Comparison of ENCODE assay signal across 8 cellular contexts in the genomic region with DNA sequence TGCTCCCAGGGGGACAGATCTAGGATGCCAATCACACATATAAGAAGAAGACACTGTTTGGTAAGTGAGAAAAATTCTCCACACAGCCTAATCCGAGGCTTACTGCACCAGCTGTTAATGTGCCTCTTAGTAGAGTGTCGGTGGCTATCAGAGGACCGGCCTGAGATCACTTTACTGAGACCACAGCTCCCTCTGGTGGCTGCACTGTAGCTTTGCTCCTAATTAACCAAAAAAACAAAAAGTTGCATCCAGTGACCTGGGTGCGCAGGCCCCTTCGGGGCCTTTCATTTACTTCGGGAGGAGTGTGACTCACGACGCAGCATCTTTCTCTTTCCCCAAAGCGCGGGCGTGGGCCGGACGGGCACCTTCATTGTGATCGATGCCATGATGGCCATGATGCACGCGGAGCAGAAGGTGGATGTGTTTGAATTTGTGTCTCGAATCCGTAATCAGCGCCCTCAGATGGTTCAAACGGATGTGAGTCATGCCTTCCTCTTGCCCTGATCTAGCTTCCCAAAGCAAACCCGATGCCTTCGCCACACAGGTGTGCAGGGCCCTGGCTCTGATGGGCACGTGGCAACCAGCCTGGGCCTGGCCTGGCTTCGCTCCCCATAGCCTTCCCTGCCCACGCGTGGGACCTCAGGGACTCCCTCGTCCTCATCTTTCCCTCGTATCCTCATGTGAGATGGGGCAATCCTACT. TPM values are rescaled to one million over a fixed set of nuclear protein-coding genes. Genes with fewer than 3 reads are reported as not detected.
A peak's percentile ranks its signal among the peaks of the same experiment; 100 is the strongest.
DNase-seq lines count a peak whose midpoint lies in the region; ATAC-seq and TF ChIP-seq lines count a peak whose summit lies in the region.

No MANE protein-coding gene starts in this region.

- H3K4me2 ChIP-seq in PC-9 (no peak overlapping the region), fibroblast of lung (ENCODE audit: extremely low read depth, insufficient read depth, low read length) (peak overlapping the region; percentile 8), neuronal stem cell (ENCODE audit: insufficient read depth, low read length, poor library complexity, severe bottlenecking) (no peak overlapping the region)

- CTCF ChIA-PET in CD4-positive, alpha-beta memory T cell (lab: Charles Lee; ENCODE audit: partially characterized antibody), result interaction anchor here (0.8 to 19.7 kb wide), 31 partner anchors 11 to 354 kb away, joined by 3 to 509 read pairs (median 6); a partner anchor contains a TSS
- CTCF ChIA-PET in PC-9 (lab: Charles Lee), result interaction anchor here (0.7 kb wide), 1 partner anchor 58 kb away, joined by 4 read pairs; no protein-coding TSS in a partner anchor

- H3K27me3 ChIP-seq in CD4-positive, alpha-beta memory T cell (ENCODE audit: insufficient read depth, low read length), result no peaks in the 10 kb centered on the region
- H3K27me3 ChIP-seq in PC-9 (ENCODE audit: insufficient read depth, low read depth) (no peaks in the 10 kb centered on the region), fibroblast of lung (ENCODE audit: control insufficient read depth, insufficient read depth, low read length) (no peaks in the 10 kb centered on the region), neuronal stem cell (ENCODE audit: control insufficient read depth in 3 of 3, insufficient read depth in 3 of 3, low read depth in 1 of 3, low read length in 3 of 3) (peaks cover 0 to 6% (median 3%) of the 10 kb centered on the region in 3 experiments), testis (no peaks in the 10 kb centered on the region)

- peaks cover 73% of the 10 kb centered on the region for H3K36me3 ChIP-seq in CD4-positive, alpha-beta memory T cell (ENCODE audit: insufficient read depth, low read length)
- no peaks in the 10 kb centered on the region for H3K36me3 ChIP-seq in PC-9 (ENCODE audit: low read depth)
- no peaks in the 10 kb centered on the region for H3K36me3 ChIP-seq in fibroblast of lung (ENCODE audit: control insufficient read depth, insufficient read depth, low read length)
- H3K36me3 ChIP-seq in neuronal stem cell (replicated peaks in 1 of 2; ENCODE audit: control insufficient read depth in 2 of 2, insufficient read depth in 2 of 2, low read length in 2 of 2), result peaks cover 0 to 6% of the 10 kb centered on the region in 2 donors
- no peaks in the 10 kb centered on the region for H3K36me3 ChIP-seq in testis (ENCODE audit: low read depth, missing control alignments)

- peak overlapping the region; percentile 26 for H3K23ac ChIP-seq in neuronal stem cell (ENCODE audit: low read depth, low read length, poor library complexity)

- H3K27ac Mint-ChIP-seq in CD4-positive, alpha-beta memory T cell, result peak overlapping the region in 5 of 7 donors; percentile 55 to 82 (median 74)

- H2BK15ac ChIP-seq in neuronal stem cell (ENCODE audit: low read length), result no peak overlapping the region

- no peak overlapping the region for H2AFZ ChIP-seq in PC-9
- H2AFZ ChIP-seq in fibroblast of lung (ENCODE audit: low read length), result no peak overlapping the region
- peak overlapping the region; percentile 7 for H2AFZ ChIP-seq in neuronal stem cell (ENCODE audit: low read length)

- H3K27me3 Mint-ChIP-seq in CD4-positive, alpha-beta memory T cell, result no peaks in the 10 kb centered on the region
- no peaks in the 10 kb centered on the region for H3K27me3 Mint-ChIP-seq in activated T-cell treated with anti-CD3 and anti-CD28 coated beads, Interleukin-2, amount 50 U/mL, for 4 hours (ENCODE audit: low read depth)

- ATAC-seq in GM19452 (IDR thresholded peaks at IDR 0.05; ENCODE audit: unreplicated experiment), result peak; percentile 32
- no peak for ATAC-seq in activated T-cell treated with anti-CD3 and anti-CD28 coated beads, Interleukin-2, amount 50 U/mL, for 4 hours

- no TSS peak for BruUV-seq in PC-9 (replicated peaks; lab: Mats Ljungman, UMichigan)

- H3F3A ChIP-seq in PC-9 (ENCODE audit: insufficient read depth, low read depth), result peaks cover 14% of the 10 kb centered on the region; the same call in 1 of the 2 replicates

- H3K14ac ChIP-seq in neuronal stem cell (ENCODE audit: low read length), result peak overlapping the region; percentile 12

- no peak overlapping the region for H3K18ac ChIP-seq in neuronal stem cell (ENCODE audit: low read length)

- H2BK5ac ChIP-seq in neuronal stem cell (ENCODE audit: low read length), result no peak overlapping the region

- H3K4me1 ChIP-seq in CD4-positive, alpha-beta memory T cell (ENCODE audit: insufficient read depth, low read length), result peaks cover 29% of the 10 kb centered on the region
- H3K4me1 ChIP-seq in PC-9 (replicated peaks; ENCODE audit: insufficient read depth), result peaks cover 12% of the 10 kb centered on the region
- H3K4me1 ChIP-seq in fibroblast of lung (ENCODE audit: control insufficient read depth, extremely low read depth, insufficient read depth, low read length), result peaks cover 3% of the 10 kb centered on the region
- peaks cover 0 to 4% of the 10 kb centered on the region in 2 donors for H3K4me1 ChIP-seq in neuronal stem cell (ENCODE audit: control insufficient read depth in 2 of 2, insufficient read depth in 1 of 2, low read depth in 1 of 2, low read length in 2 of 2)
- H3K4me1 ChIP-seq in testis, result no peaks in the 10 kb centered on the region

- no CpG with 5 or more reads among the region's 28 CpGs for WGBS in neuronal stem cell (ENCODE audit: extremely low coverage in 2 of 2, insufficient read length in 2 of 2, insufficient replicate concordance in 1 of 2), 2 donors
- WGBS in testis, 2 donors, result 53 to 60% methylated on average over 16 to 28 of the region's 28 CpGs

- no peaks in the 10 kb centered on the region for H3K9me3 Mint-ChIP-seq in CD4-positive, alpha-beta memory T cell
- no peaks in the 10 kb centered on the region for H3K9me3 Mint-ChIP-seq in activated T-cell treated with anti-CD3 and anti-CD28 coated beads, Interleukin-2, amount 50 U/mL, for 4 hours

- POLR2A ChIA-PET in CD4-positive, alpha-beta memory T cell (lab: Charles Lee; ENCODE audit: partially characterized antibody), result interaction anchor here (0.6 to 3.8 kb wide), 5 partner anchors 22 to 162 kb away, joined by 3 to 34 read pairs (median 4); a partner anchor contains a TSS
- POLR2A ChIA-PET in PC-9 (lab: Charles Lee; ENCODE audit: unreplicated experiment), result interaction anchor here (0.5 kb wide), 1 partner anchor 739 kb away, joined by 5 read pairs; no protein-coding TSS in a partner anchor

- peak; percentile 74 to 80 (median 78) for DNase-seq in CD4-positive, alpha-beta memory T cell
- DNase-seq in HuH-7 (ENCODE audit: low spot score) (peak; percentile 63), PC-9 (peak; percentile 42 to 48), fibroblast of lung (ENCODE audit: low read depth in 2 of 2) (peak; percentile 66 to 80), neuronal stem cell (ENCODE audit: low spot score) (peak; percentile 74), testis (peak; percentile 74)
- peak; percentile 79 for DNase-seq in activated T-cell treated with anti-CD3 and anti-CD28 coated beads, Interleukin-2, amount 50 U/mL, for 4 hours

- no peak for TF ChIP-seq POLR2A in testis (IDR thresholded peaks at IDR 0.05)

- no peak overlapping the region for H2AK5ac ChIP-seq in neuronal stem cell (ENCODE audit: low read depth, low read length)

- H2BK12ac ChIP-seq in neuronal stem cell (ENCODE audit: low read length), result peak overlapping the region; percentile 5

- peak overlapping the region in 2 of 8 donors; percentile 13 to 61 for H3K4me3 Mint-ChIP-seq in CD4-positive, alpha-beta memory T cell
- no peak overlapping the region for H3K4me3 Mint-ChIP-seq in activated T-cell treated with anti-CD3 and anti-CD28 coated beads, Interleukin-2, amount 50 U/mL, for 4 hours

- H3K9me3 ChIP-seq in CD4-positive, alpha-beta memory T cell (ENCODE audit: control insufficient read depth in 1 of 2, low read length in 2 of 2), result no peaks in the 10 kb centered on the region
- no peaks in the 10 kb centered on the region for H3K9me3 ChIP-seq in PC-9 (ENCODE audit: insufficient read depth, low read depth)
- H3K9me3 ChIP-seq in fibroblast of lung (ENCODE audit: control insufficient read depth, insufficient read depth, low read depth, low read length), result no peaks in the 10 kb centered on the region
- peaks cover 0 to 7% of the 10 kb centered on the region in 2 donors for H3K9me3 ChIP-seq in neuronal stem cell (replicated peaks in 1 of 2; ENCODE audit: control insufficient read depth in 2 of 2, insufficient read depth in 1 of 2, low read depth in 1 of 2, low read length in 2 of 2)
- H3K9me3 ChIP-seq in testis, result no peaks in the 10 kb centered on the region

- no peaks in the 10 kb centered on the region for H3K9me2 ChIP-seq in PC-9 (ENCODE audit: insufficient read depth)

- H4K20me1 ChIP-seq in PC-9 (ENCODE audit: insufficient read depth) (no peaks in the 10 kb centered on the region), fibroblast of lung (ENCODE audit: control insufficient read depth, extremely low read depth, insufficient read depth, low read length) (no peaks in the 10 kb centered on the region)

- H3K79me1 ChIP-seq in neuronal stem cell (ENCODE audit: low read depth, low read length), result peaks cover 5% of the 10 kb centered on the region

- intact Hi-C loops in CD4-positive, alpha-beta memory T cell (cut with micrococcal nuclease), result loop anchor here (1.0 to 10.0 kb wide), 5 partner anchors 22 to 162 kb away; a partner anchor contains a TSS
- intact Hi-C loops in PC-9 (cut with micrococcal nuclease; ENCODE audit: unreplicated experiment) (loop anchor here (1.0 to 2.0 kb wide), 4 partner anchors 58 to 353 kb away; no protein-coding TSS in a partner anchor), testis (cut with DNase I; ENCODE audit: low total_unique reads) (loop anchor here (10.0 kb wide), 1 partner anchor 165 kb away; a partner anchor contains a TSS)

- H3K79me2 ChIP-seq in PC-9 (ENCODE audit: low read depth) (no peaks in the 10 kb centered on the region), fibroblast of lung (ENCODE audit: control insufficient read depth, insufficient read depth, low read length) (no peaks in the 10 kb centered on the region)

- H3K36me3 Mint-ChIP-seq in CD4-positive, alpha-beta memory T cell, result peaks cover 61 to 80% of the 10 kb centered on the region in 2 donors
- peaks cover 61% of the 10 kb centered on the region for H3K36me3 Mint-ChIP-seq in activated T-cell treated with anti-CD3 and anti-CD28 coated beads, Interleukin-2, amount 50 U/mL, for 4 hours (ENCODE audit: insufficient read depth)

- no peak overlapping the region for H3K4ac ChIP-seq in neuronal stem cell (ENCODE audit: low read length)

- no peak overlapping the region for H2BK120ac ChIP-seq in neuronal stem cell (ENCODE audit: low read depth, low read length)

- H3K4me3 ChIP-seq in CD4-positive, alpha-beta memory T cell (ENCODE audit: low read length in 2 of 2), result no peak overlapping the region
- H3K4me3 ChIP-seq in PC-9 (no peak overlapping the region), fibroblast of lung (replicated peaks in 1 of 4; ENCODE audit: control extremely low read depth in 1 of 4, insufficient read depth in 1 of 4, low read depth in 3 of 4, low read length in 4 of 4) (no peak overlapping the region), neuronal stem cell (ENCODE audit: low read length in 2 of 2) (peak overlapping the region in 1 of 2 donors; percentile 9), testis (no peak overlapping the region)

- H3K4me1 Mint-ChIP-seq in CD4-positive, alpha-beta memory T cell, result peaks cover 39 to 54% (median 47%) of the 10 kb centered on the region in 4 donors
- peaks cover 37% of the 10 kb centered on the region for H3K4me1 Mint-ChIP-seq in activated T-cell treated with anti-CD3 and anti-CD28 coated beads, Interleukin-2, amount 50 U/mL, for 4 hours (ENCODE audit: low read depth)

- TF ChIP-seq CTCF in PC-9 (conservative IDR thresholded peaks at IDR 0.05) (peak; percentile 80), fibroblast of lung (conservative IDR thresholded peaks at IDR 0.05 in 1 of 2, IDR thresholded peaks at IDR 0.05 in 1 of 2; ENCODE audit: low read depth in 1 of 2, low read length in 2 of 2) (peak; percentile 76 to 77), testis (IDR thresholded peaks at IDR 0.05) (peak; percentile 81 to 83 (median 82))

- no peak overlapping the region for H4K8ac ChIP-seq in neuronal stem cell (ENCODE audit: low read depth, low read length)

- H3K9ac ChIP-seq in fibroblast of lung (ENCODE audit: insufficient read depth, low read length) (no peak overlapping the region), neuronal stem cell (ENCODE audit: low read depth, low read length, poor library complexity) (no peak overlapping the region)

- no peak overlapping the region for H4K91ac ChIP-seq in neuronal stem cell (ENCODE audit: low read depth, low read length, poor library complexity)

- no peak overlapping the region for H3K27ac ChIP-seq in CD4-positive, alpha-beta memory T cell (ENCODE audit: low read depth, low read length)
- H3K27ac ChIP-seq in PC-9 (no peak overlapping the region), fibroblast of lung (ENCODE audit: insufficient read depth, low read length) (no peak overlapping the region), neuronal stem cell (replicated peaks; ENCODE audit: low read length) (no peak overlapping the region), testis (no peak overlapping the region)

RNA-seq across cellular contexts. Expression of a gene that starts 56.7 kb away (rescaled TPM):
- under 1 TPM; 0.17 to 0.93 TPM for total RNA-seq in CD4-positive, alpha-beta memory T cell
- under 1 TPM in 1 of 2 donors, not detected in 1; 0.11 TPM for polyA plus RNA-seq in CD4-positive, alpha-beta memory T cell
- total RNA-seq in PC-9 (2021) (75.2 and 114 TPM in 2 replicates), fibroblast of lung (0.26 and 4.3 TPM in 2 replicates), testis (1 to 10 TPM; 4.5 to 7.2 TPM)
- 1 to 10 TPM; 5.4 to 5.7 (median 5.4) TPM for total RNA-seq in activated T-cell treated with anti-CD3 and anti-CD28 coated beads, Interleukin-2, amount 50 U/mL, for 4 hours
- polyA plus RNA-seq in fibroblast of lung (6.4 and 24.8 TPM in 2 replicates), testis (ENCODE audit: insufficient read depth, low read depth, low replicate concordance) (4.0 TPM)
- 8.1 and 24.3 TPM in 2 replicates for polyA plus RNA-seq in fibroblast of lung (2012)
- polyA minus RNA-seq in fibroblast of lung (ENCODE audit: low replicate concordance), result 5.0 and 18.7 TPM in 2 replicates
- polyA plus RNA-seq in neuronal stem cell (2013, experiment 1 of 2), result 42.4 TPM
- 41.6 TPM for polyA plus RNA-seq in neuronal stem cell (2013, experiment 2 of 2)
